In the genomic region with DNA sequence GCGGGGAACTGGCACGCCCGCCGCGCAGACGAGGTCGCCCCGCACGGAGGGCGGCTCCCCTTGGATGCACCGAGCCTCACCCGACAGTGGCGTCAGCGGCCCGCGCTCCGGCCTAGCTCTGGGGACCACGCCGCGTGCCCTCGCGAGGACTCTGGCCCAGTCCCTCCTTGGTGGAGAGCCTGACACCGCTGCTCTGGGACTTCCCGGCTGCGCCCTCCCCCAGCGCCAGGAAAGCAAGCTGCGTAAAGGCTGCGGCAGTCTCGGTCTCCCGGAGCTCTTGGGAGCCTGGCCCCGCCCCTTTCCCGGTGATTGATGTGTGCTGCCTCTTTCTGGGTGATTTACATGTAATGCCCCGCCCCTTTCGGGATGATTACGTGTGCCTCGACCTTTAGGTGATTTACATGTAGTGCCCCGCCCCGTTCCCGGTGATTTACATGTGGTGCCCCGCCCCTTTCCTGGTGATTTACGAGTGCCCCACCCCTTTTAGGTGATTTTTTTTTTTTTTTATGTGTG, we compare ENCODE assay signal across 8 cellular contexts. TPM values are rescaled to one million over a fixed set of nuclear protein-coding genes. Genes with fewer than 3 reads are reported as not detected.
DNase-seq lines count a peak whose midpoint lies in the region; ATAC-seq, FAIRE-seq and TF ChIP-seq lines count a peak whose summit lies in the region.

A gene (minus strand): TSS at position 248 of the 513 bp plus-strand sequence. CDS start 252 bp downstream, outside the sequence.

- no peak for TF ChIP-seq EP300 in A549 (IDR thresholded peaks at IDR 0.05)

- TF ChIP-seq RAD21 in A549 (conservative IDR thresholded peaks at IDR 0.05 in 1 of 2, IDR thresholded peaks at IDR 0.05 in 1 of 2): no peak

- no peak for TF ChIP-seq CTCF in A549 (IDR thresholded peaks at IDR 0.05)
- no peak for TF ChIP-seq CTCF in spleen (IDR thresholded peaks at IDR 0.05 in 8 of 11, conservative IDR thresholded peaks at IDR 0.05 in 3 of 11)

- FAIRE-seq in A549 (lab: Jason Lieb, UNC): peak; percentile 70

- H3K27me3 ChIP-seq in spleen (replicated peaks in 1 of 7): peaks cover 0 to 9% (median 0%) of the 10 kb centered on the region in 7 donors

- H3K4me3 ChIP-seq in A549 (peak within 1 kb of the TSS; percentile 67), spleen (peak within 1 kb of the TSS; percentile 54 to 74 (median 64))

- H3K27ac ChIP-seq in A549 (peak within 1 kb of the TSS; percentile 93 to 95), caudate nucleus (ENCODE audit: low read depth, low read length) (peak within 1 kb of the TSS; percentile 87), spleen (peak within 1 kb of the TSS; percentile 91 to 99 (median 96))

- H3K9me3 ChIP-seq in A549 (no peaks in the 10 kb centered on the region), spleen (no peaks in the 10 kb centered on the region)

- peak within 1 kb of the TSS; percentile 98 for H3K4me2 ChIP-seq in A549

- TF ChIP-seq POLR2A in A549 (IDR thresholded peaks at IDR 0.05; ENCODE audit: low read length) (peak; percentile 88), spleen (IDR thresholded peaks at IDR 0.05) (peak in 2 of 3 donors; percentile 38 to 57)

- CTCF ChIA-PET in A549 (lab: Yijun Ruan, JAX): interaction anchor here (0.6 to 2.7 kb wide), 6 partner anchors 10 to 64 kb away, joined by 3 to 19 read pairs (median 4); a partner anchor contains a TSS

- H3K36me3 ChIP-seq in spleen: peaks cover 0 to 40% (median 38%) of the 10 kb centered on the region in 6 donors

- under 1% methylated on average over 18 of the region's 41 CpGs for WGBS in A549 (ENCODE audit: missing lambda C conversion rate)
- WGBS in spleen, 5 donors: 0 to 1% (median 0%) methylated on average over 18 to 41 of the region's 41 CpGs

- POLR2A ChIA-PET in A549 (lab: Yijun Ruan, JAX): interaction anchor here (0.5 to 7.1 kb wide), 9 partner anchors 9 to 1191 kb away, joined by 3 to 130 read pairs (median 5); a partner anchor contains a TSS

- ATAC-seq in A549 (peak; percentile 40 to 67), GM18868 (IDR thresholded peaks at IDR 0.05; ENCODE audit: unreplicated experiment) (peak; percentile 52), HG03097 (IDR thresholded peaks at IDR 0.05; ENCODE audit: low FRiP score, unreplicated experiment) (peak; percentile 43)

- DNase-seq in A549 (ENCODE audit: low read depth in 1 of 2, low spot score in 1 of 2) (peak; percentile 91 to 100), NCI-H2196 (lab: John Stamatoyannopoulos, UW; ENCODE audit: unreplicated experiment) (peak; percentile 99), caudate nucleus (lab: John Stamatoyannopoulos, UW) (peak; percentile 21 to 96 (median 86)), inferior parietal cortex (ENCODE audit: extremely low spot score) (peak; percentile 90), spleen (peak; percentile 99)
- peak; percentile 83 to 91 (median 86) for DNase-seq in activated CD4-positive, CD25-positive, alpha-beta regulatory T cell (lab: John Stamatoyannopoulos, UW)

- intact Hi-C loops in spleen (cut with DNase I; ENCODE audit: low total_unique reads): no loop called here

- H3K4me1 ChIP-seq in A549 (peaks cover 32% of the 10 kb centered on the region), spleen (peaks cover 11 to 64% (median 45%) of the 10 kb centered on the region in 6 donors)

TF ChIP-seq in A549, 52 proteins besides CTCF, POLR2A, EP300 and RAD21:
- TF ChIP-seq RARB (CRISPR knock-in tag; IDR thresholded peaks at IDR 0.05): peak; percentile 71; the same call in 1 of the 2 replicates
- peak; percentile 97 for TF ChIP-seq HOXB5 (CRISPR knock-in tag; IDR thresholded peaks at IDR 0.05)
- TF ChIP-seq BHLHE40 (IDR thresholded peaks at IDR 0.05; ENCODE audit: low read depth, low read length): no peak
- no peak for TF ChIP-seq NPAS2 (CRISPR knock-in tag; IDR thresholded peaks at IDR 0.05; ENCODE audit: borderline replicate concordance)
- TF ChIP-seq MAZ (IDR thresholded peaks at IDR 0.05; ENCODE audit: borderline replicate concordance, low read depth, low read length): no peak
- TF ChIP-seq NR3C1 (IDR thresholded peaks at IDR 0.05): no peak
- TF ChIP-seq, protein P1, sequence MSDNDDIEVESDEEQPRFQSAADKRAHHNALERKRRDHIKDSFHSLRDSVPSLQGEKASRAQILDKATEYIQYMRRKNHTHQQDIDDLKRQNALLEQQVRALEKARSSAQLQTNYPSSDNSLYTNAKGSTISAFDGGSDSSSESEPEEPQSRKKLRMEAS (IDR thresholded peaks at IDR 0.05): peak; percentile 46
- no peak for TF ChIP-seq SMC3 (IDR thresholded peaks at IDR 0.05)
- peak; percentile 93 for TF ChIP-seq TFCP2L1 (CRISPR knock-in tag; IDR thresholded peaks at IDR 0.05)
- peak; percentile 56 for TF ChIP-seq CHD2 (IDR thresholded peaks at IDR 0.05; ENCODE audit: low read length, partially characterized antibody)
- TF ChIP-seq ZC3H11A (IDR thresholded peaks at IDR 0.05): no peak
- no peak for TF ChIP-seq NFE2L2 (conservative IDR thresholded peaks at IDR 0.05; ENCODE audit: low read length)
- TF ChIP-seq, protein P2, sequence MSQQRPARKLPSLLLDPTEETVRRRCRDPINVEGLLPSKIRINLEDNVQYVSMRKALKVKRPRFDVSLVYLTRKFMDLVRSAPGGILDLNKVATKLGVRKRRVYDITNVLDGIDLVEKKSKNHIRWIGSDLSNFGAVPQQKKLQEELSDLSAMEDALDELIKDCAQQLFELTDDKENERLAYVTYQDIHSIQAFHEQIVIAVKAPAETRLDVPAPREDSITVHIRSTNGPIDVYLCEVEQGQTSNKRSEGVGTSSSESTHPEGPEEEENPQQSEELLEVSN (IDR thresholded peaks at IDR 0.05; ENCODE audit: borderline replicate concordance, low read depth): peak; percentile 87
- TF ChIP-seq FOXS1 (CRISPR knock-in tag; IDR thresholded peaks at IDR 0.05): no peak
- TF ChIP-seq, protein P3, sequence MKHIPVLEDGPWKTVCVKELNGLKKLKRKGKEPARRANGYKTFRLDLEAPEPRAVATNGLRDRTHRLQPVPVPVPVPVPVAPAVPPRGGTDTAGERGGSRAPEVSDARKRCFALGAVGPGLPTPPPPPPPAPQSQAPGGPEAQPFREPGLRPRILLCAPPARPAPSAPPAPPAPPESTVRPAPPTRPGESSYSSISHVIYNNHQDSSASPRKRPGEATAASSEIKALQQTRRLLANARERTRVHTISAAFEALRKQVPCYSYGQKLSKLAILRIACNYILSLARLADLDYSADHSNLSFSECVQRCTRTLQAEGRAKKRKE (CRISPR knock-in tag; IDR thresholded peaks at IDR 0.05; ENCODE audit: low read depth): peak; percentile 80; the same call in 1 of the 2 replicates
- TF ChIP-seq, protein P4, sequence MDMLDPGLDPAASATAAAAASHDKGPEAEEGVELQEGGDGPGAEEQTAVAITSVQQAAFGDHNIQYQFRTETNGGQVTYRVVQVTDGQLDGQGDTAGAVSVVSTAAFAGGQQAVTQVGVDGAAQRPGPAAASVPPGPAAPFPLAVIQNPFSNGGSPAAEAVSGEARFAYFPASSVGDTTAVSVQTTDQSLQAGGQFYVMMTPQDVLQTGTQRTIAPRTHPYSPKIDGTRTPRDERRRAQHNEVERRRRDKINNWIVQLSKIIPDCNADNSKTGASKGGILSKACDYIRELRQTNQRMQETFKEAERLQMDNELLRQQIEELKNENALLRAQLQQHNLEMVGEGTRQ (IDR thresholded peaks at IDR 0.05): peak; percentile 43
- TF ChIP-seq KDM1A (IDR thresholded peaks at IDR 0.05; ENCODE audit: low read depth): no peak
- TF ChIP-seq KDM5A (IDR thresholded peaks at IDR 0.05): no peak
- no peak for TF ChIP-seq ESRRA (IDR thresholded peaks at IDR 0.05; ENCODE audit: borderline replicate concordance, low read length)
- peak; percentile 80; the same call in 1 of the 2 replicates for TF ChIP-seq MYC (IDR thresholded peaks at IDR 0.05; ENCODE audit: borderline replicate concordance, low read length)
- TF ChIP-seq, protein P5, sequence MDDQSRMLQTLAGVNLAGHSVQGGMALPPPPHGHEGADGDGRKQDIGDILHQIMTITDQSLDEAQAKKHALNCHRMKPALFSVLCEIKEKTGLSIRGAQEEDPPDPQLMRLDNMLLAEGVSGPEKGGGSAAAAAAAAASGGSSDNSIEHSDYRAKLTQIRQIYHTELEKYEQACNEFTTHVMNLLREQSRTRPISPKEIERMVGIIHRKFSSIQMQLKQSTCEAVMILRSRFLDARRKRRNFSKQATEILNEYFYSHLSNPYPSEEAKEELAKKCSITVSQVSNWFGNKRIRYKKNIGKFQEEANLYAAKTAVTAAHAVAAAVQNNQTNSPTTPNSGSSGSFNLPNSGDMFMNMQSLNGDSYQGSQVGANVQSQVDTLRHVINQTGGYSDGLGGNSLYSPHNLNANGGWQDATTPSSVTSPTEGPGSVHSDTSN (IDR thresholded peaks at IDR 0.05): peak; percentile 73; the same call in 1 of the 2 replicates
- TF ChIP-seq PHF8 (IDR thresholded peaks at IDR 0.05; ENCODE audit: borderline replicate concordance, low read depth): peak; percentile 68
- TF ChIP-seq ZSCAN20 (CRISPR knock-in tag; IDR thresholded peaks at IDR 0.05): no peak
- TF ChIP-seq RFX5 (IDR thresholded peaks at IDR 0.05): no peak
- TF ChIP-seq JUN (IDR thresholded peaks at IDR 0.05): no peak; a peak in 2 of 5 replicates
- TF ChIP-seq JUNB (IDR thresholded peaks at IDR 0.05): no peak
- TF ChIP-seq, protein P6, sequence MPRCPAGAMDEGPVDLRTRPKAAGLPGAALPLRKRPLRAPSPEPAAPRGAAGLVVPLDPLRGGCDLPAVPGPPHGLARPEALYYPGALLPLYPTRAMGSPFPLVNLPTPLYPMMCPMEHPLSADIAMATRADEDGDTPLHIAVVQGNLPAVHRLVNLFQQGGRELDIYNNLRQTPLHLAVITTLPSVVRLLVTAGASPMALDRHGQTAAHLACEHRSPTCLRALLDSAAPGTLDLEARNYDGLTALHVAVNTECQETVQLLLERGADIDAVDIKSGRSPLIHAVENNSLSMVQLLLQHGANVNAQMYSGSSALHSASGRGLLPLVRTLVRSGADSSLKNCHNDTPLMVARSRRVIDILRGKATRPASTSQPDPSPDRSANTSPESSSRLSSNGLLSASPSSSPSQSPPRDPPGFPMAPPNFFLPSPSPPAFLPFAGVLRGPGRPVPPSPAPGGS (IDR thresholded peaks at IDR 0.05): peak; percentile 53; the same call in 1 of the 3 replicates
- no peak for TF ChIP-seq CEBPB (IDR thresholded peaks at IDR 0.05)
- no peak for TF ChIP-seq CBX2 (IDR thresholded peaks at IDR 0.05; ENCODE audit: borderline replicate concordance, low read depth)

RNA-seq across cellular contexts. Expression of the gene that starts here (rescaled TPM):
- polyA plus RNA-seq in A549 (2011; rRNA removed) (1.9 and 2.1 TPM in 2 replicates), A549 (2017; fragmentation: RNase III; extraction: RNeasy Plus Mini Kit Qiagen cat#74134 plus additional on column Dnase treatment) (3.8 to 4.9 TPM (median 4.1 TPM) in 3 replicates), spleen (1 to 10 TPM; 1.7 to 4.3 (median 3.5) TPM)
- polyA plus RNA-seq in A549 (2012; cell fraction: cytosol; rRNA removed): 1.6 and 2.8 TPM in 2 replicates
- 2.2 and 4.1 TPM in 2 replicates for polyA plus RNA-seq in A549 (2012; cell fraction: nucleus; rRNA removed)
- polyA minus RNA-seq in A549 (2011; rRNA and poly(A)+ RNA removed): 3.7 and 5.1 TPM in 2 replicates
- total RNA-seq in spleen: 1 to 10 TPM; 4.4 to 8.3 (median 6.2) TPM

Comparison
In these comparisons a context has a peak if more than half of its experiments do, and no peak if none do; other contexts are left out.
1. Peak in every context shown above with its lines: DNase-seq, ATAC-seq, H3K4me3 ChIP-seq and H3K27ac ChIP-seq.